16 cellular contexts compared by ENCODE assay signal in genomic region chr9:132896264-132896663, GRCh38. TPM values are rescaled to one million over a fixed set of nuclear protein-coding genes. Genes with fewer than 3 reads are reported as not detected.
"Had no signal": no experiment of that assay in that cellular context is flagged by ENCODE, and none has a peak within 500 bp of the region (broad histone marks: within the 10 kb centered on the region; RNA-seq: fewer than 3 reads in every experiment).

No MANE protein-coding gene starts in this region.

- H3K9me3 Mint-ChIP-seq: activated naive CD8-positive, alpha-beta T cell treated with anti-CD3 and anti-CD28 coated beads for 36 hours; T-cell had no signal

- H3K4me3 Mint-ChIP-seq: activated naive CD8-positive, alpha-beta T cell treated with anti-CD3 and anti-CD28 coated beads for 36 hours; T-cell had no signal

- H3K4me3 ChIP-seq: lower lobe of right lung, ovary, SK-N-MC, stomach, tibial artery had no signal

- ATAC-seq: activated CD4-positive, CD25-positive, alpha-beta regulatory T cell treated with anti-CD3 and anti-CD28 coated beads, Interleukin-2, amount 50 U/mL, for 24 hours; lower lobe of right lung; T-cell had no signal

- H3K9me3 ChIP-seq: lower lobe of right lung, ovary, stomach, tibial artery had no signal

- H3K27me3 Mint-ChIP-seq: activated naive CD8-positive, alpha-beta T cell treated with anti-CD3 and anti-CD28 coated beads for 36 hours; T-cell had no signal

- H3K27ac ChIP-seq: brain microvascular endothelial cell, lower lobe of right lung, SK-N-MC, stomach, tibial artery had no signal

- H3K4me1 Mint-ChIP-seq: T-cell had no signal

- DNase-seq: activated CD4-positive, alpha-beta T cell treated with anti-CD3 and anti-CD28 coated beads, Interleukin-2, amount 50 U/mL, for 1 hour; activated CD8-positive, alpha-beta memory T cell treated with anti-CD3 and anti-CD28 coated beads for 24 hours; activated gamma-delta T cell treated with Interleukin-2 at 50 U/mL for 16 hours; activated naive CD8-positive, alpha-beta T cell treated with anti-CD3 and anti-CD28 coated beads for 36 hours; brain microvascular endothelial cell; foreskin fibroblast; kidney glomerular epithelial cell; lower lobe of right lung; stimulated activated CD4-positive, alpha-beta T cell treated with anti-CD3 and anti-CD28 coated beads, Interleukin-1b, Interleukin-23, amount 100 ng/mL, for 48 hours; stomach; T-cell; T-helper 9 cell had no signal

- H3K27ac Mint-ChIP-seq: activated naive CD8-positive, alpha-beta T cell treated with anti-CD3 and anti-CD28 coated beads for 36 hours; T-cell had no signal

- H3K27me3 ChIP-seq: brain microvascular endothelial cell, ovary, stomach, tibial artery had no signal

- H3K36me3 ChIP-seq: ovary had no signal

RNA-seq across cellular contexts. Expression of gene AK8, which starts 18.2 kb away (rescaled TPM):
- total RNA-seq: T-cell had no signal
